Comparison of ENCODE assay signal across 34 cellular contexts in genomic region chr7:80831996-80832395, GRCh38.
DNase-seq lines count a peak whose midpoint lies in the region; ATAC-seq and TF ChIP-seq lines count a peak whose summit lies in the region.
"Had no signal": no experiment of that assay in that cellular context is flagged by ENCODE, and none has a peak within 500 bp of the region (broad histone marks: within the 10 kb centered on the region; RNA-seq: fewer than 3 reads in every experiment).

No MANE protein-coding gene starts in this region.

- no peak for ATAC-seq in left ventricle myocardium superior
- no peak for ATAC-seq in activated CD8-positive, alpha-beta T cell treated with anti-CD3 and anti-CD28 coated beads, Interleukin-2, amount 10 ng/mL, durations not matched to agents 7 days and 5 days
- ATAC-seq: activated CD8-positive, alpha-beta memory T cell treated with anti-CD3 and anti-CD28 coated beads, Interleukin-2, amount 10 ng/mL, durations not matched to agents 7 days and 5 days; activated T-cell treated with anti-CD3 and anti-CD28 coated beads, Interleukin-2, amount 50 U/mL, for 4 hours; gastrocnemius medialis; GM23338; left cardiac atrium; pancreas; stimulated activated naive B cell treated with anti-CD40 and anti-IgM and Interleukin-4, amounts not matched to agents 10 μg/mL and 1 μg/mL and 100 μg/mL, for 72 hours; T-cell; upper lobe of right lung had no signal

- H3K36me3 ChIP-seq in ACC112 (ENCODE audit: insufficient read depth, low read length) (0 out of 2 replicates have a peak, but pooled peaks cover 1% of the 10 kb centered on the region), vagina (no peaks in the 10 kb centered on the region)
- H3K36me3 ChIP-seq: ascending aorta, gastrocnemius medialis, pancreas, suprapubic skin, upper lobe of right lung had no signal

- intact Hi-C loops in left ventricle myocardium superior (cut with micrococcal nuclease) (no loop called here), vagina (cut with DNase I) (no loop called here)

- H3K79me2 ChIP-seq in ACC112 (ENCODE audit: control insufficient read depth, insufficient read depth, low read length, unreplicated experiment), result peaks cover 64% of the 10 kb centered on the region

- no peaks in the 10 kb centered on the region for H3K9me3 Mint-ChIP-seq in mesothelial cell of epicardium
- H3K9me3 Mint-ChIP-seq in activated CD8-positive, alpha-beta T cell treated with anti-CD3 and anti-CD28 coated beads, Interleukin-2, amount 10 ng/mL, durations not matched to agents 7 days and 5 days (ENCODE audit: insufficient read depth), result no peaks in the 10 kb centered on the region
- H3K9me3 Mint-ChIP-seq: activated B cell treated with CpG ODN at 0.5 μM for 24 hours; activated naive CD8-positive, alpha-beta T cell treated with anti-CD3 and anti-CD28 coated beads, Interleukin-2, amount 10 ng/mL, durations not matched to agents 7 days and 5 days; GM23338; nephron progenitor cell; stimulated activated naive B cell treated with anti-CD40 and anti-IgM and Interleukin-4, amounts not matched to agents 10 μg/mL and 1 μg/mL and 100 μg/mL, for 72 hours had no signal

- H3K4me3 ChIP-seq in ACC112 (ENCODE audit: low read depth, low read length), result no peak overlapping the region
- no peak overlapping the region for H3K4me3 ChIP-seq in epithelial cell of esophagus (ENCODE audit: low read length)
- no peak overlapping the region for H3K4me3 ChIP-seq in vagina
- H3K4me3 ChIP-seq: ascending aorta, coronary artery, gastrocnemius medialis, GM23338, pancreas, suprapubic skin, upper lobe of right lung had no signal

- DNase-seq in M059J (ENCODE audit: low read depth), result peak; percentile 56
- DNase-seq in epithelial cell of esophagus (ENCODE audit: low read depth), result peak; percentile 47
- no peak for DNase-seq in mesothelial cell of epicardium (ENCODE audit: low spot score in 2 of 2, unreplicated experiment in 2 of 2)
- no peak for DNase-seq in left ventricle myocardium superior
- no peak for DNase-seq in vagina (ENCODE audit: extremely low spot score in 2 of 2)
- DNase-seq in amygdala (lab: John Stamatoyannopoulos, UW), result no peak
- DNase-seq in activated CD8-positive, alpha-beta T cell treated with anti-CD3 and anti-CD28 coated beads, Interleukin-2, amount 10 ng/mL, durations not matched to agents 7 days and 5 days, result no peak
- DNase-seq: activated B cell treated with CpG ODN at 0.5 μM for 24 hours; activated CD8-positive, alpha-beta memory T cell treated with anti-CD3 and anti-CD28 coated beads, Interleukin-2, amount 10 ng/mL, durations not matched to agents 7 days and 5 days; activated gamma-delta T cell; activated naive CD8-positive, alpha-beta T cell treated with anti-CD3 and anti-CD28 coated beads, Interleukin-2, amount 10 ng/mL, durations not matched to agents 7 days and 5 days; activated T-cell treated with anti-CD3 and anti-CD28 coated beads, Interleukin-2, amount 50 U/mL, for 4 hours; caudate nucleus; CD4-positive, alpha-beta memory T cell; effector memory CD4-positive, alpha-beta T cell; erythroblast; gastrocnemius medialis; KG1; left cardiac atrium; NCI-H1417; NCI-H2081; NCI-H2227 treated with DMSO at 0.1 percent for 48 hours; NCI-H526; nephron progenitor cell; pancreas; RPMI8226; stimulated activated naive B cell treated with anti-CD40 and anti-IgM and Interleukin-4, amounts not matched to agents 10 μg/mL and 1 μg/mL and 100 μg/mL, for 72 hours; T-cell; upper lobe of right lung had no signal

- TF ChIP-seq CTCF in epithelial cell of esophagus (IDR thresholded peaks at IDR 0.05; ENCODE audit: insufficient read depth, low read depth, low read length, missing control alignments) (no peak), mesothelial cell of epicardium (IDR thresholded peaks at IDR 0.05; ENCODE audit: unreplicated experiment) (no peak), vagina (IDR thresholded peaks at IDR 0.05) (no peak)

- no peak overlapping the region for H2AFZ ChIP-seq in ACC112 (ENCODE audit: low read length, unreplicated experiment)
- H2AFZ ChIP-seq: GM23338 had no signal

- H3K27ac ChIP-seq in ACC112 (ENCODE audit: low read depth, low read length), result peak overlapping the region; percentile 16
- H3K27ac ChIP-seq in vagina, result no peak overlapping the region
- H3K27ac ChIP-seq: ascending aorta, coronary artery, gastrocnemius medialis, pancreas, suprapubic skin, upper lobe of right lung had no signal

- H3K4me1 Mint-ChIP-seq in mesothelial cell of epicardium, result peaks cover 68% of the 10 kb centered on the region
- no peaks in the 10 kb centered on the region for H3K4me1 Mint-ChIP-seq in activated CD8-positive, alpha-beta T cell treated with anti-CD3 and anti-CD28 coated beads, Interleukin-2, amount 10 ng/mL, durations not matched to agents 7 days and 5 days (ENCODE audit: low read depth)
- H3K4me1 Mint-ChIP-seq: activated B cell treated with CpG ODN at 0.5 μM for 24 hours; activated CD8-positive, alpha-beta memory T cell treated with anti-CD3 and anti-CD28 coated beads, Interleukin-2, amount 10 ng/mL, durations not matched to agents 7 days and 5 days; CD4-positive, alpha-beta memory T cell; stimulated activated naive B cell treated with anti-CD40 and anti-IgM and Interleukin-4, amounts not matched to agents 10 μg/mL and 1 μg/mL and 100 μg/mL, for 72 hours; T-cell had no signal

- H3K4me3 Mint-ChIP-seq in mesothelial cell of epicardium, result no peak overlapping the region
- H3K4me3 Mint-ChIP-seq in activated CD8-positive, alpha-beta T cell treated with anti-CD3 and anti-CD28 coated beads, Interleukin-2, amount 10 ng/mL, durations not matched to agents 7 days and 5 days, result no peak overlapping the region
- H3K4me3 Mint-ChIP-seq: activated B cell treated with CpG ODN at 0.5 μM for 24 hours; activated CD8-positive, alpha-beta memory T cell treated with anti-CD3 and anti-CD28 coated beads, Interleukin-2, amount 10 ng/mL, durations not matched to agents 7 days and 5 days; activated naive CD8-positive, alpha-beta T cell treated with anti-CD3 and anti-CD28 coated beads, Interleukin-2, amount 10 ng/mL, durations not matched to agents 7 days and 5 days; activated T-cell treated with anti-CD3 and anti-CD28 coated beads, Interleukin-2, amount 50 U/mL, for 4 hours; CD4-positive, alpha-beta memory T cell; GM23338; nephron progenitor cell; stimulated activated naive B cell treated with anti-CD40 and anti-IgM and Interleukin-4, amounts not matched to agents 10 μg/mL and 1 μg/mL and 100 μg/mL, for 72 hours; T-cell had no signal

- no peaks in the 10 kb centered on the region for H3K9me3 ChIP-seq in vagina
- H3K9me3 ChIP-seq: ascending aorta, gastrocnemius medialis, pancreas, suprapubic skin, upper lobe of right lung had no signal

- H3K27me3 ChIP-seq in ACC112 (ENCODE audit: insufficient read depth, low read length) (no peaks in the 10 kb centered on the region), vagina (no peaks in the 10 kb centered on the region)
- H3K27me3 ChIP-seq: ascending aorta, gastrocnemius medialis, pancreas, suprapubic skin, upper lobe of right lung had no signal

- CTCF ChIA-PET in activated CD8-positive, alpha-beta T cell treated with anti-CD3 and anti-CD28 coated beads, Interleukin-2, amount 10 ng/mL, durations not matched to agents 7 days and 5 days (lab: Charles Lee), result no interaction called here

- H3K27ac Mint-ChIP-seq in mesothelial cell of epicardium, result peak overlapping the region; percentile 67
- H3K27ac Mint-ChIP-seq in activated CD8-positive, alpha-beta T cell treated with anti-CD3 and anti-CD28 coated beads, Interleukin-2, amount 10 ng/mL, durations not matched to agents 7 days and 5 days, result no peak overlapping the region
- H3K27ac Mint-ChIP-seq: activated B cell treated with CpG ODN at 0.5 μM for 24 hours; activated CD8-positive, alpha-beta memory T cell treated with anti-CD3 and anti-CD28 coated beads, Interleukin-2, amount 10 ng/mL, durations not matched to agents 7 days and 5 days; activated naive CD8-positive, alpha-beta T cell treated with anti-CD3 and anti-CD28 coated beads, Interleukin-2, amount 10 ng/mL, durations not matched to agents 7 days and 5 days; GM23338; nephron progenitor cell; stimulated activated naive B cell treated with anti-CD40 and anti-IgM and Interleukin-4, amounts not matched to agents 10 μg/mL and 1 μg/mL and 100 μg/mL, for 72 hours; T-cell had no signal

- H3K4me1 ChIP-seq in ACC112 (ENCODE audit: control insufficient read depth, insufficient read depth, low read length, unreplicated experiment), result peaks cover 61% of the 10 kb centered on the region
- peaks cover 40% of the 10 kb centered on the region for H3K4me1 ChIP-seq in vagina
- H3K4me1 ChIP-seq: ascending aorta, pancreas had no signal

- TF ChIP-seq POLR2A in vagina (IDR thresholded peaks at IDR 0.05), result no peak

- peaks cover 11% of the 10 kb centered on the region for H3K36me3 Mint-ChIP-seq in mesothelial cell of epicardium
- H3K36me3 Mint-ChIP-seq in activated CD8-positive, alpha-beta T cell treated with anti-CD3 and anti-CD28 coated beads, Interleukin-2, amount 10 ng/mL, durations not matched to agents 7 days and 5 days (ENCODE audit: low read depth), result no peaks in the 10 kb centered on the region
- H3K36me3 Mint-ChIP-seq: activated CD8-positive, alpha-beta memory T cell treated with anti-CD3 and anti-CD28 coated beads, Interleukin-2, amount 10 ng/mL, durations not matched to agents 7 days and 5 days; activated naive CD8-positive, alpha-beta T cell treated with anti-CD3 and anti-CD28 coated beads, Interleukin-2, amount 10 ng/mL, durations not matched to agents 7 days and 5 days; CD4-positive, alpha-beta memory T cell; stimulated activated naive B cell treated with anti-CD40 and anti-IgM and Interleukin-4, amounts not matched to agents 10 μg/mL and 1 μg/mL and 100 μg/mL, for 72 hours; T-cell had no signal

- no peaks in the 10 kb centered on the region for H3K27me3 Mint-ChIP-seq in mesothelial cell of epicardium (ENCODE audit: low read depth)
- H3K27me3 Mint-ChIP-seq in activated CD8-positive, alpha-beta T cell treated with anti-CD3 and anti-CD28 coated beads, Interleukin-2, amount 10 ng/mL, durations not matched to agents 7 days and 5 days (ENCODE audit: low read depth), result no peaks in the 10 kb centered on the region
- H3K27me3 Mint-ChIP-seq: activated B cell treated with CpG ODN at 0.5 μM for 24 hours; activated CD8-positive, alpha-beta memory T cell treated with anti-CD3 and anti-CD28 coated beads, Interleukin-2, amount 10 ng/mL, durations not matched to agents 7 days and 5 days; CD4-positive, alpha-beta memory T cell; stimulated activated naive B cell treated with anti-CD40 and anti-IgM and Interleukin-4, amounts not matched to agents 10 μg/mL and 1 μg/mL and 100 μg/mL, for 72 hours; T-cell had no signal

- POLR2A ChIA-PET in activated CD8-positive, alpha-beta T cell treated with anti-CD3 and anti-CD28 coated beads, Interleukin-2, amount 10 ng/mL, durations not matched to agents 7 days and 5 days (lab: Charles Lee), result no interaction called here

Comparison
In these comparisons a context has a peak if more than half of its experiments do, and no peak if none do; other contexts are left out.
1. DNase-seq: peak in M059J (single experiment) and epithelial cell of esophagus (single experiment); none in mesothelial cell of epicardium (0 of 2), left ventricle myocardium superior (single experiment), vagina (0 of 2), amygdala (0 of 56) and activated CD8-positive, alpha-beta T cell treated with anti-CD3 and anti-CD28 coated beads, Interleukin-2, amount 10 ng/mL, durations not matched to agents 7 days and 5 days (single experiment).